In the genomic region with DNA sequence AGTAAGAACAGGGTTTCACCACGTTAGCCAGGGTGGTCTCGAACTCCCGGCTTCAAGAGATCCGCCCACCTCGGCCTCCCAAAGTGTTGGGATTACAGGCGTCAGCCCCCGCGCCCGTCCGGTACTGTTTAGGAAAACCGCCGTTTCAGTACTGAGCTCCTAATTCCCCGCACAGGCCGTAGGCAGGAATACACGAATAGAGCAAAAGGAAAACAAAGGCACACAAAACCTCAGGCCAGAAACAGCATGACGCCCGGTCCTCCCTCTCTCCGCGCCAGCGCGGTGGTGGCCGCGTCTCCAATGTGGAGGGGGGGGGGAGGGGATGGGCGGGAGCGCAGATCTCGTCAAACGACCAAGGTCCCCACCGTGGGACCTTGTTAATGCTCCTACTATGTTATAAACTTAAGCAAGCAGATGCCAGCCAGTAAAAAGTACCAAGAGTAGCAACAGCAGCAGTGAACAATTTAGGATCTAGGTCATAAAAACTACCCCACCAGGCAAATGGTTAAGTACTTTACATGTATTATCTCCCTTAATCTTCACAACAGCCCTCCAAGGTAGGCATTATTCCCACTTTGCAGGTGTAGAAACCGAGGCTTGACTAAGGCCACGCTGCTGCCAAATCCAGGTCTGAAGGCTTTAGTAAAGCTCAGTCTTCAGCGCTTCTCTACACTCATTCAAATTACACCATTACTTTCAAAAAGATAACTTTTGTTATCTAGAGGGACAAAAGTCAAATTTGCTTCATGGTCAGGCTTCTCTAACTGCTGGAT, we compare ENCODE assay signal across 8 cellular contexts. TPM values are rescaled to one million over a fixed set of nuclear protein-coding genes. Genes with fewer than 3 reads are reported as not detected.
A peak's percentile ranks its signal among the peaks of the same experiment; 100 is the strongest.
DNase-seq lines count a peak whose midpoint lies in the region; ATAC-seq and TF ChIP-seq lines count a peak whose summit lies in the region.

No MANE protein-coding gene starts in this region.

- no peaks in the 10 kb centered on the region for H3K9me3 Mint-ChIP-seq in MCF 10A (ENCODE audit: unreplicated experiment)

- H3K27ac ChIP-seq in iPS-18a (ENCODE audit: low read length): peak overlapping the region; percentile 83

- H3K4me3 Mint-ChIP-seq in T-helper 17 cell (peak overlapping the region; percentile 99), MCF 10A (ENCODE audit: unreplicated experiment) (peak overlapping the region; percentile 96)

- ATAC-seq in T-helper 17 cell (peak; percentile 22), sciatic nerve (peak; percentile 75), GM21576 (IDR thresholded peaks at IDR 0.05; ENCODE audit: unreplicated experiment) (no peak)

- no peak for TF ChIP-seq CTCF in MCF 10A (IDR thresholded peaks at IDR 0.05; ENCODE audit: unreplicated experiment)

- H3K27ac Mint-ChIP-seq in T-helper 17 cell (peak overlapping the region; percentile 98), MCF 10A (ENCODE audit: low read depth, unreplicated experiment) (peak overlapping the region; percentile 92)

- intact Hi-C loops in MCF 10A (cut with micrococcal nuclease) (loop anchor here (2.0 kb wide), 2 partner anchors 18 to 50 kb away; a partner anchor contains a TSS), sciatic nerve (cut with DNase I) (no loop called here)

- H3K9me3 ChIP-seq in T-helper 17 cell (ENCODE audit: control insufficient read depth, low read length, poor library complexity, severe bottlenecking): no peaks in the 10 kb centered on the region
- H3K9me3 ChIP-seq in iPS-18a (ENCODE audit: control insufficient read depth, low read depth, low read length): no peaks in the 10 kb centered on the region

- H3K27me3 Mint-ChIP-seq in T-helper 17 cell (no peaks in the 10 kb centered on the region), MCF 10A (ENCODE audit: insufficient read depth, unreplicated experiment) (no peaks in the 10 kb centered on the region)

- peak overlapping the region; percentile 94 for H3K9ac ChIP-seq in iPS-18a (ENCODE audit: low read length)

- H3K36me3 Mint-ChIP-seq in T-helper 17 cell (ENCODE audit: low read depth) (peaks cover 11% of the 10 kb centered on the region), MCF 10A (ENCODE audit: insufficient read depth, unreplicated experiment) (peaks cover 26% of the 10 kb centered on the region)

- DNase-seq in GM04504 (ENCODE audit: low read depth) (peak; percentile 38), NCI-H1092 treated with DMSO at 0.1 percent for 48 hours (lab: John Stamatoyannopoulos, UW) (peak; percentile 75), T-helper 17 cell (peak in 1 of 3 donors; percentile 14), MCF 10A (ENCODE audit: unreplicated experiment) (peak; percentile 55), sciatic nerve (ENCODE audit: low spot score) (peak; percentile 73), mesenteric fat pad (ENCODE audit: low spot score) (no peak)

- CTCF ChIA-PET in MCF 10A (lab: Yijun Ruan, JAX): interaction anchor here (0.7 to 1.0 kb wide), 4 partner anchors 15 to 62 kb away, joined by 3 read pairs; no protein-coding TSS in a partner anchor

- H3K4me3 ChIP-seq in iPS-18a (ENCODE audit: low read length): peak overlapping the region; percentile 91

- POLR2A ChIA-PET in MCF 10A (lab: Yijun Ruan, JAX): interaction anchor here (0.5 to 8.6 kb wide), 12 partner anchors 9 to 1131 kb away, joined by 3 to 161 read pairs (median 4); a partner anchor contains a TSS

- H3K27me3 ChIP-seq in iPS-18a (ENCODE audit: control insufficient read depth, insufficient read depth, low read length): no peaks in the 10 kb centered on the region

- BruUV-seq in MCF 10A (replicated peaks; lab: Mats Ljungman, UMichigan): TSS peak; percentile 77

- peaks cover 36% of the 10 kb centered on the region for H3K4me1 ChIP-seq in iPS-18a (ENCODE audit: control insufficient read depth, low read depth, low read length)

- peaks cover 57% of the 10 kb centered on the region for H3K4me1 Mint-ChIP-seq in T-helper 17 cell
- H3K4me1 Mint-ChIP-seq in MCF 10A (ENCODE audit: insufficient read depth, unreplicated experiment): peaks cover 40% of the 10 kb centered on the region

- H3K36me3 ChIP-seq in iPS-18a (ENCODE audit: control insufficient read depth, low read depth, low read length): no peaks in the 10 kb centered on the region

RNA-seq across cellular contexts. Expression of a gene that starts 0.7 kb away (rescaled TPM):
- total RNA-seq in T-helper 17 cell: 100 to 1,000 TPM; 197 to 231 TPM
- 168 and 196 TPM in 2 replicates for total RNA-seq in MCF 10A (2022)
- 139 TPM for total RNA-seq in sciatic nerve
- 137 TPM for total RNA-seq in mesenteric fat pad

RNA-seq across cellular contexts. Expression of a gene that starts 41.1 kb away (rescaled TPM):
- total RNA-seq in T-helper 17 cell (not detected), MCF 10A (2022) (0.15 and 0.21 TPM in 2 replicates), sciatic nerve (0.18 TPM), mesenteric fat pad (not detected)

RNA-seq across cellular contexts. Expression of a gene that starts 50.2 kb away (rescaled TPM):
- total RNA-seq in T-helper 17 cell: 10 to 100 TPM; 80.3 to 82.4 TPM
- total RNA-seq in MCF 10A (2022): 103 and 111 TPM in 2 replicates
- total RNA-seq in sciatic nerve: 67.4 TPM
- 67.5 TPM for total RNA-seq in mesenteric fat pad
